9 cellular contexts compared by ENCODE assay signal in genomic region chr3:8443829-8444791, GRCh38. TPM values are rescaled to one million over a fixed set of nuclear protein-coding genes. Genes with fewer than 3 reads are reported as not detected.
DNase-seq lines count a peak whose midpoint lies in the region; ATAC-seq, FAIRE-seq and TF ChIP-seq lines count a peak whose summit lies in the region.
"Had no signal": no experiment of that assay in that cellular context is flagged by ENCODE, and none has a peak within 500 bp of the region (broad histone marks: within the 10 kb centered on the region; RNA-seq: fewer than 3 reads in every experiment).

No MANE protein-coding gene starts in this region.

- H3K4me3 ChIP-seq in A549 (peak overlapping the region; percentile 40), HepG2 (replicated peaks in 1 of 3; ENCODE audit: insufficient read depth in 1 of 3, low read depth in 2 of 3, low read length in 3 of 3) (peak overlapping the region; percentile 28 to 54 (median 33); a peak in 5 of 6 replicates), tibial artery (peak overlapping the region in 1 of 2 donors; percentile 20)
- H3K4me3 ChIP-seq in naive thymus-derived CD4-positive, alpha-beta T cell (ENCODE audit: low read length): no peak overlapping the region

- DNase-seq in A549 (ENCODE audit: low read depth in 1 of 2, low spot score in 1 of 2): peak; percentile 89 to 100
- DNase-seq in H9: peak; percentile 81
- DNase-seq in NCI-H748 (lab: John Stamatoyannopoulos, UW; ENCODE audit: unreplicated experiment): peak; percentile 94
- peak; percentile 99 to 100 for DNase-seq in dermis microvascular lymphatic vessel endothelial cell (ENCODE audit: low read depth in 2 of 2)
- peak; percentile 99 for DNase-seq in HepG2 (ENCODE audit: low spot score)
- DNase-seq in tibial artery: peak; percentile 89 to 93
- DNase-seq in naive thymus-derived CD4-positive, alpha-beta T cell: no peak
- DNase-seq in DMS114 treated with DMSO at 0.1 percent for 48 hours (lab: John Stamatoyannopoulos, UW; ENCODE audit: unreplicated experiment): no peak

- no peak overlapping the region for H2BK120ac ChIP-seq in H9 (ENCODE audit: low read depth, low read length, poor library complexity, severe bottlenecking)

- POLR2A ChIA-PET in A549 (lab: Yijun Ruan, JAX): interaction anchor here (0.7 to 5.1 kb wide), 15 partner anchors 13 to 425 kb away, joined by 3 to 194 read pairs (median 4); partner anchors contain the start of gene LMCD1
- POLR2A ChIA-PET in HepG2 (lab: Yijun Ruan, JAX): interaction anchor here (0.8 to 3.4 kb wide), 11 partner anchors 9 to 208 kb away, joined by 3 to 42 read pairs (median 4); partner anchors contain the start of gene LMCD1
- POLR2A ChIA-PET in naive thymus-derived CD4-positive, alpha-beta T cell (lab: Charles Lee): no interaction called here

- H3K9me3 Mint-ChIP-seq in H9: peaks cover 4% of the 10 kb centered on the region in 2 experiments; a peak in 4 of 5 replicates
- H3K9me3 Mint-ChIP-seq in naive thymus-derived CD4-positive, alpha-beta T cell: no peaks in the 10 kb centered on the region
- H3K9me3 Mint-ChIP-seq: central memory CD8-positive, alpha-beta T cell had no signal

- WGBS in A549 (ENCODE audit: missing lambda C conversion rate): 3% methylated on average over 15 of the region's 15 CpGs
- WGBS in H9 (ENCODE audit: extremely low coverage, insufficient read length, low lambda C conversion rate): no CpG with 5 or more reads among the region's 15 CpGs
- WGBS in HepG2 (ENCODE audit: low lambda C conversion rate): 8% methylated on average over 15 of the region's 15 CpGs

- intact Hi-C loops in HepG2 (cut with micrococcal nuclease; ENCODE audit: unreplicated experiment): loop anchor here (1.0 kb wide), 2 partner anchors 45 to 57 kb away; partner anchors contain the start of gene LMCD1
- intact Hi-C loops in tibial artery (cut with DNase I; ENCODE audit: low total_unique reads): loop anchor here (2.0 to 5.0 kb wide), 3 partner anchors 35 to 178 kb away; no protein-coding TSS in a partner anchor
- intact Hi-C loops in naive thymus-derived CD4-positive, alpha-beta T cell (cut with micrococcal nuclease): loop anchor here in 1 of 2 donors (2.0 kb wide), 1 partner anchor 179 kb away; no protein-coding TSS in a partner anchor

- peak; percentile 72 to 84; a peak in 3 of 5 replicates for TF ChIP-seq EP300 in A549 (IDR thresholded peaks at IDR 0.05)
- TF ChIP-seq EP300 in HepG2 (IDR thresholded peaks at IDR 0.05; ENCODE audit: low read depth in 2 of 2, low read length in 2 of 2): peak; percentile 94 to 96
- peak; percentile 92 for TF ChIP-seq EP300 in HepG2 (CRISPR knock-in tag; IDR thresholded peaks at IDR 0.05; ENCODE audit: borderline replicate concordance)

- no peak overlapping the region for H3K14ac ChIP-seq in H9 (ENCODE audit: insufficient read depth, low read length)

- peaks cover 3 to 4% of the 10 kb centered on the region in 2 experiments; a peak in 3 of 4 replicates for H3K4me1 Mint-ChIP-seq in H9
- H3K4me1 Mint-ChIP-seq in naive thymus-derived CD4-positive, alpha-beta T cell: peaks cover 0 to 5% (median 0%) of the 10 kb centered on the region in 7 donors
- H3K4me1 Mint-ChIP-seq: central memory CD8-positive, alpha-beta T cell had no signal

- no peak overlapping the region for H3K4ac ChIP-seq in H9 (ENCODE audit: low read depth, low read length)

- no peak overlapping the region for H2AK5ac ChIP-seq in H9 (ENCODE audit: insufficient read length, low read length)

- no peak overlapping the region for H3K56ac ChIP-seq in H9 (ENCODE audit: insufficient read length, low read depth, low read length)

- peak; percentile 65 for TF ChIP-seq POLR2A in A549 (IDR thresholded peaks at IDR 0.05; ENCODE audit: low read length)
- peak; percentile 70 to 97 for TF ChIP-seq POLR2A in HepG2 (IDR thresholded peaks at IDR 0.05; ENCODE audit: insufficient read depth in 1 of 2, low read depth in 2 of 2, low read length in 2 of 2)

- H2AFZ ChIP-seq in H9 (ENCODE audit: low read length) (no peak overlapping the region), HepG2 (ENCODE audit: low read length) (no peak overlapping the region)

- no peak overlapping the region for H3K27ac Mint-ChIP-seq in H9
- H3K27ac Mint-ChIP-seq in naive thymus-derived CD4-positive, alpha-beta T cell: no peak overlapping the region

- CTCF ChIA-PET in A549 (lab: Yijun Ruan, JAX) (interaction anchor here (0.7 to 5.5 kb wide), 13 partner anchors 10 to 182 kb away, joined by 3 to 121 read pairs (median 14); partner anchors contain the start of gene LMCD1), HepG2 (lab: Yijun Ruan, JAX; ENCODE audit: low intra/inter-chr PET ratio, low total read pairs) (interaction anchor here (1.4 to 3.8 kb wide), 2 partner anchors 178 to 207 kb away, joined by 3 to 46 read pairs; no protein-coding TSS in a partner anchor)
- CTCF ChIA-PET in naive thymus-derived CD4-positive, alpha-beta T cell (lab: Charles Lee): no interaction called here

- no peak overlapping the region for H2BK5ac ChIP-seq in H9 (ENCODE audit: insufficient read length, low read length)

- H4K20me1 ChIP-seq in H9 (ENCODE audit: control insufficient read depth, insufficient read depth, insufficient read length) (no peaks in the 10 kb centered on the region), HepG2 (ENCODE audit: insufficient read depth, low read length) (no peaks in the 10 kb centered on the region)

- no peak overlapping the region for H2BK20ac ChIP-seq in H9 (ENCODE audit: low read depth, low read length, poor library complexity, severe bottlenecking)

- H3K27ac ChIP-seq in A549 (peak overlapping the region; percentile 94 to 99), H9 (ENCODE audit: insufficient read length, low read depth, low read length) (no peak overlapping the region), HepG2 (ENCODE audit: extremely low read length, insufficient read depth, low read length) (peak overlapping the region; percentile 97), tibial artery (peak overlapping the region; percentile 73 to 86)
- H3K27ac ChIP-seq in naive thymus-derived CD4-positive, alpha-beta T cell (ENCODE audit: low read depth, low read length): no peak overlapping the region

- H3K4me2 ChIP-seq in A549 (peak overlapping the region; percentile 93), H9 (ENCODE audit: insufficient read depth, insufficient read length, low read length) (peak overlapping the region; percentile 7), HepG2 (ENCODE audit: low read depth, low read length) (peak overlapping the region; percentile 78)

- no peaks in the 10 kb centered on the region for H3K23me2 ChIP-seq in H9 (ENCODE audit: insufficient read length, low read depth, low read length, poor library complexity, severe bottlenecking)

- no peak overlapping the region for H2BK15ac ChIP-seq in H9 (ENCODE audit: low read depth, low read length)

- no peaks in the 10 kb centered on the region; the same call in 1 of the 2 replicates for H3K27me3 Mint-ChIP-seq in H9 (ENCODE audit: low read depth)
- peaks cover 0 to 22% (median 12%) of the 10 kb centered on the region in 5 donors for H3K27me3 Mint-ChIP-seq in naive thymus-derived CD4-positive, alpha-beta T cell

- H3K79me1 ChIP-seq in H9 (ENCODE audit: insufficient read depth, low read depth, low read length, poor library complexity, severe bottlenecking): no peaks in the 10 kb centered on the region

- peak overlapping the region; percentile 16 for H3K18ac ChIP-seq in H9 (ENCODE audit: insufficient read length, low read depth, low read length)

- H3K9me3 ChIP-seq in A549: no peaks in the 10 kb centered on the region
- H3K9me3 ChIP-seq in H9 (ENCODE audit: control insufficient read depth, low read depth, low read length): no peaks in the 10 kb centered on the region
- H3K9me3 ChIP-seq in HepG2 (ENCODE audit: low read length): no peaks in the 10 kb centered on the region
- no peaks in the 10 kb centered on the region for H3K9me3 ChIP-seq in tibial artery
- H3K9me3 ChIP-seq in naive thymus-derived CD4-positive, alpha-beta T cell (ENCODE audit: control insufficient read depth in 2 of 3, low read length in 3 of 3): no peaks in the 10 kb centered on the region

- H3K36me3 Mint-ChIP-seq in H9 (ENCODE audit: insufficient read depth in 1 of 3, low read depth in 3 of 3): peaks cover 0 to 4% (median 2%) of the 10 kb centered on the region in 3 experiments; a peak in 2 of 7 replicates
- no peaks in the 10 kb centered on the region for H3K36me3 Mint-ChIP-seq in naive thymus-derived CD4-positive, alpha-beta T cell

- no peak overlapping the region for H4K91ac ChIP-seq in H9 (ENCODE audit: insufficient read length, low read depth, low read length)

- BruUV-seq in HepG2 (replicated peaks; lab: Mats Ljungman, UMichigan): TSS peak; percentile 98

- H3K36me3 ChIP-seq in HepG2 (replicated peaks in 1 of 2; ENCODE audit: control insufficient read depth in 1 of 2, insufficient read depth in 2 of 2, low read length in 2 of 2) (no peaks in the 10 kb centered on the region), tibial artery (no peaks in the 10 kb centered on the region)
- H3K36me3 ChIP-seq in naive thymus-derived CD4-positive, alpha-beta T cell (ENCODE audit: control insufficient read depth in 2 of 3, insufficient read depth in 3 of 3, low read length in 3 of 3): no peaks in the 10 kb centered on the region

- H3T11ph ChIP-seq in H9 (ENCODE audit: low read length): no peak overlapping the region

- H3K23ac ChIP-seq in H9 (ENCODE audit: insufficient read length, low read depth, low read length): no peak overlapping the region

- TF ChIP-seq RAD21 in A549 (conservative IDR thresholded peaks at IDR 0.05 in 1 of 2, IDR thresholded peaks at IDR 0.05 in 1 of 2) (peak; percentile 38 to 52; a peak in 4 of 5 replicates), HepG2 (CRISPR knock-in tag; IDR thresholded peaks at IDR 0.05) (peak; percentile 12; the same call in 1 of the 2 replicates)

- H3K79me2 ChIP-seq in H9 (ENCODE audit: insufficient read depth, low read length) (no peaks in the 10 kb centered on the region), HepG2 (ENCODE audit: insufficient read depth, low read length) (no peaks in the 10 kb centered on the region)

- no peak overlapping the region for H3K4me3 Mint-ChIP-seq in H9
- H3K4me3 Mint-ChIP-seq in naive thymus-derived CD4-positive, alpha-beta T cell: no peak overlapping the region
- H3K4me3 Mint-ChIP-seq: central memory CD8-positive, alpha-beta T cell had no signal

- ATAC-seq in A549 (peak; percentile 92 to 96), HepG2 (peak; percentile 99)
- ATAC-seq in naive thymus-derived CD4-positive, alpha-beta T cell: no peak

- peak; percentile 98 for FAIRE-seq in A549 (lab: Jason Lieb, UNC)
- peak; percentile 100 for FAIRE-seq in HepG2 (lab: Jason Lieb, UNC)

- H4K8ac ChIP-seq in H9 (replicated peaks; ENCODE audit: insufficient read length, low read depth, low read length): no peak overlapping the region

- H4K5ac ChIP-seq in H9 (ENCODE audit: insufficient read length, low read depth, low read length): no peak overlapping the region

- in situ Hi-C loops in HepG2 (cut with HindIII; ENCODE audit: extremely low pct_ligation_motif_present, low pct_unique_long_range_greater_than_20kb): loop anchor here (5.0 kb wide), 2 partner anchors 58 to 178 kb away; partner anchors contain the start of gene LMCD1

- H3K9ac ChIP-seq in H9 (ENCODE audit: extremely low read depth, insufficient read length, low read length): no peak overlapping the region
- H3K9ac ChIP-seq in HepG2 (ENCODE audit: insufficient read depth, low read depth, low read length): peak overlapping the region; percentile 92

- no peaks in the 10 kb centered on the region for H3K27me3 ChIP-seq in H9 (ENCODE audit: insufficient read depth, low read length)
- no peaks in the 10 kb centered on the region for H3K27me3 ChIP-seq in HepG2 (ENCODE audit: control insufficient read depth in 1 of 2, insufficient read depth in 2 of 2, low read length in 2 of 2)
- no peaks in the 10 kb centered on the region for H3K27me3 ChIP-seq in tibial artery
- H3K27me3 ChIP-seq in naive thymus-derived CD4-positive, alpha-beta T cell (ENCODE audit: control insufficient read depth in 2 of 2, insufficient read depth in 2 of 2, low read length in 2 of 2): no peaks in the 10 kb centered on the region

- TF ChIP-seq CTCF in A549 (IDR thresholded peaks at IDR 0.05) (no peak), H9 (conservative IDR thresholded peaks at IDR 0.05) (no peak), HepG2 (CRISPR knock-in tag; IDR thresholded peaks at IDR 0.05) (no peak; the same call in 1 of the 2 replicates), tibial artery (IDR thresholded peaks at IDR 0.05) (no peak)

- H3K4me1 ChIP-seq in A549: peaks cover 55% of the 10 kb centered on the region
- no peaks in the 10 kb centered on the region for H3K4me1 ChIP-seq in H9 (ENCODE audit: insufficient read depth, low read length)
- H3K4me1 ChIP-seq in HepG2 (ENCODE audit: insufficient read depth, low read length): peaks cover 69% of the 10 kb centered on the region
- H3K4me1 ChIP-seq in tibial artery: peaks cover 8 to 46% (median 37%) of the 10 kb centered on the region in 4 donors
- H3K4me1 ChIP-seq in naive thymus-derived CD4-positive, alpha-beta T cell (ENCODE audit: control insufficient read depth in 2 of 2, insufficient read depth in 2 of 2, low read length in 2 of 2): no peaks in the 10 kb centered on the region

- no peak overlapping the region for H2BK12ac ChIP-seq in H9 (ENCODE audit: insufficient read length, low read depth, low read length)

RNA-seq across cellular contexts. Expression of gene LMCD1, which starts 57.5 kb away (rescaled TPM):
- polyA plus RNA-seq in A549 (2011; rRNA removed): 85.4 and 86.1 TPM in 2 replicates
- 107 and 123 TPM in 2 replicates for polyA plus RNA-seq in A549 (2012; cell fraction: cytosol; rRNA removed)
- 121 and 126 TPM in 2 replicates for polyA plus RNA-seq in A549 (2012; cell fraction: nucleus; rRNA removed)
- polyA plus RNA-seq in A549 (2017; fragmentation: RNase III; extraction: RNeasy Plus Mini Kit Qiagen cat#74134 plus additional on column Dnase treatment): 64.3 to 73.2 TPM (median 67.7 TPM) in 3 replicates
- 51.7 and 55.9 TPM in 2 replicates for polyA minus RNA-seq in A549 (2011; rRNA and poly(A)+ RNA removed)
- total RNA-seq in H9 (2021): 19.2 and 22.1 TPM in 2 replicates
- total RNA-seq in dermis microvascular lymphatic vessel endothelial cell: 17.3 and 28.8 TPM in 2 replicates
- 6.1 and 6.2 TPM in 2 replicates for total RNA-seq in HepG2 (2016; rRNA removed; fragmentation: Illumina TruSeq; extraction: Trizol)
- total RNA-seq in HepG2 (2016; cell fraction: cytosol; rRNA removed; fragmentation: Illumina TruSeq; extraction: Trizol; ENCODE audit: low read depth): 1.7 and 2.4 TPM in 2 replicates
- total RNA-seq in HepG2 (2016; cell fraction: insoluble cytoplasmic fraction; rRNA removed; fragmentation: Illumina TruSeq; extraction: Trizol): 5.4 and 5.9 TPM in 2 replicates
- total RNA-seq in HepG2 (2016; cell fraction: membrane; rRNA removed; fragmentation: Illumina TruSeq; extraction: Trizol): 4.3 and 4.7 TPM in 2 replicates
- total RNA-seq in HepG2 (2016; cell fraction: nucleus; rRNA removed; fragmentation: Illumina TruSeq; extraction: Trizol): 3.8 and 6.4 TPM in 2 replicates
- 6.1 and 7.1 TPM in 2 replicates for polyA plus RNA-seq in HepG2 (2011; rRNA removed)
- 5.3 and 8.6 TPM in 2 replicates for polyA plus RNA-seq in HepG2 (2011; cell fraction: cytosol; rRNA removed)
- polyA plus RNA-seq in HepG2 (2011; cell fraction: nucleus; rRNA removed): 4.5 and 4.6 TPM in 2 replicates
- 8.2 and 10.5 TPM in 2 replicates for polyA plus RNA-seq in HepG2 (2012)
- 1.5 and 2.2 TPM in 2 replicates for polyA plus RNA-seq in HepG2 (2016; cell fraction: cytosol; fragmentation: Illumina TruSeq; extraction: Trizol; ENCODE audit: low read depth)
- polyA plus RNA-seq in HepG2 (2016; cell fraction: insoluble cytoplasmic fraction; fragmentation: Illumina TruSeq; extraction: Trizol; ENCODE audit: low read depth): 6.6 and 6.8 TPM in 2 replicates
- 3.0 and 3.5 TPM in 2 replicates for polyA plus RNA-seq in HepG2 (2016; cell fraction: membrane; fragmentation: Illumina TruSeq; extraction: Trizol; ENCODE audit: low read depth)
- 3.4 and 4.0 TPM in 2 replicates for polyA plus RNA-seq in HepG2 (2016; cell fraction: nucleus; fragmentation: Illumina TruSeq; extraction: Trizol; ENCODE audit: insufficient read depth, low read depth)
- polyA minus RNA-seq in HepG2 (2011; rRNA and poly(A)+ RNA removed; ENCODE audit: low replicate concordance): 0.09 and 5.2 TPM in 2 replicates
- 3.3 and 4.0 TPM in 2 replicates for polyA minus RNA-seq in HepG2 (2011; cell fraction: cytosol; rRNA and poly(A)+ RNA removed)
- 4.4 and 9.5 TPM in 2 replicates for polyA minus RNA-seq in HepG2 (2011; cell fraction: nucleus; rRNA and poly(A)+ RNA removed)
- total RNA-seq in naive thymus-derived CD4-positive, alpha-beta T cell: under 1 TPM in 1 of 5 experiments, not detected in 4; 0.56 TPM
- polyA plus RNA-seq in naive thymus-derived CD4-positive, alpha-beta T cell: not detected

Comparison
In these comparisons a context has a peak if more than half of its experiments do, and no peak if none do; other contexts are left out.
1. DNase-seq: peak in A549 (2 of 2), H9 (single experiment), NCI-H748 (single experiment), dermis microvascular lymphatic vessel endothelial cell (2 of 2), HepG2 (single experiment) and tibial artery (2 of 2); none in naive thymus-derived CD4-positive, alpha-beta T cell (0 of 9) and DMS114 treated with DMSO at 0.1 percent for 48 hours (single experiment).
2. H3K27ac ChIP-seq: peak in A549 (2 of 2), HepG2 (single experiment) and tibial artery (2 of 2); none in H9 (single experiment) and naive thymus-derived CD4-positive, alpha-beta T cell (single experiment).
3. H3K4me2 ChIP-seq: peak in every context shown above with its lines; median percentile 93 in A549; 78 in HepG2; 7 in H9.
4. Of the 38 proteins assayed by ChIP-seq in both HepG2 and A549: peak only in HepG2: BHLHE40, CHD2, ESRRA and HDAC2; only in A549: BCL3, HOXA7, JUN, JUNB, PBX3 and ZSCAN20; in both: EP300, MAX, MYC, PHF8, POLR2A, RAD21 and 3 more; in neither: 14; mixed calls (peak in some experiments, not most) for 5.